ENCODE assay signal across 2 cellular contexts in the genomic region with DNA sequence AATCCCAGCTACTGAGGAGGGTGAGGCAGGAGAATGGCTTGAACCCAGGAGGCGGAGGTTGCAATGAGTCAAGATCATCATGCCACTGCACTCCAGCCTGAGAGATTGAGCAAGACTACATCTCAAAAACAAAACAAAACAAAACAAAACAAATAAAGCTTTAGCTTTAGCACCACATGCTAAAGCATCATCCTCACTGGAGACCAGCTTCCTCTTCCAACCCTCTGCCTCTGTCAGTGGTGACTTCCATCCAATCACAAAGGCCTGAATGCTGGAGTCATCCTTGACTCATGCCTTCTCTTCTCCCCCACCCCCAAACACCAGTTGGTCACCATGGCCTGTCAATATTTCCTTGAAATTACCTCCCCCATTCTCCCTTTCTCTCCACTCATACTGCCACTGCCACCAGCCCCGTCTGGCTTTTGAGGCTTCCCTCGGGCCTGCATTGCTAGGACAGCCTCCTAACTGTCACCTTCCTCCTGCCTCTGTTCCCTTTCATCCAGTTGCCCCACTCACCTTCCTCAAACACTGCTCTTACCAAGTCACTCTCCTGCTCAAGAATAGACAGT.
A peak's percentile ranks its signal among the peaks of the same experiment; 100 is the strongest.
TF ChIP-seq lines count a peak whose summit lies in the region.

No MANE protein-coding gene starts in this region.

TF ChIP-seq in HEK293, 187 proteins besides CTCF, POLR2A, EP300 and RAD21 (continued from another document):
- TF ChIP-seq, protein P1, sequence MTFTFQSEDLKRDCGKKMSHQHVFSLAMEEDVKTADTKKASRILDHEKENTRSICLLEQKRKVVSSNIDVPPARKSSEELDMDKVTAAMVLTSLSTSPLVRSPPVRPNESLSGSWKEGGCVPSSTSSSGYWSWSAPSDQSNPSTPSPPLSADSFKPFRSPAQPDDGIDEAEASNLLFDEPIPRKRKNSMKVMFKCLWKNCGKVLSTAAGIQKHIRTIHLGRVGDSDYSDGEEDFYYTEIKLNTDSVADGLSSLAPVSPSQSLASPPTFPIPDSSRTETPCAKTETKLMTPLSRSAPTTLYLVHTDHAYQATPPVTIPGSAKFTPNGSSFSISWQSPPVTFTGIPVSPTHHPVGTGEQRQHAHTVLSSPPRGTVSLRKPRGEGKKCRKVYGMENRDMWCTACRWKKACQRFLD (tag by site-specific recombination; IDR thresholded peaks at IDR 0.05) = no peak
- TF ChIP-seq REPIN1 (tag by site-specific recombination; IDR thresholded peaks at IDR 0.05; ENCODE audit: low read depth) (no peak), SP2 (tag by site-specific recombination; IDR thresholded peaks at IDR 0.05) (peak; percentile 58), SCRT2 (tag by site-specific recombination; IDR thresholded peaks at IDR 0.05) (peak; percentile 93), PRDM1 (tag by site-specific recombination; IDR thresholded peaks at IDR 0.05) (peak; percentile 61), ZNF214 (tag by site-specific recombination; IDR thresholded peaks at IDR 0.05; ENCODE audit: borderline replicate concordance) (no peak), ZNF394 (tag by site-specific recombination; IDR thresholded peaks at IDR 0.05; ENCODE audit: borderline replicate concordance) (no peak)
- TF ChIP-seq, protein P2, sequence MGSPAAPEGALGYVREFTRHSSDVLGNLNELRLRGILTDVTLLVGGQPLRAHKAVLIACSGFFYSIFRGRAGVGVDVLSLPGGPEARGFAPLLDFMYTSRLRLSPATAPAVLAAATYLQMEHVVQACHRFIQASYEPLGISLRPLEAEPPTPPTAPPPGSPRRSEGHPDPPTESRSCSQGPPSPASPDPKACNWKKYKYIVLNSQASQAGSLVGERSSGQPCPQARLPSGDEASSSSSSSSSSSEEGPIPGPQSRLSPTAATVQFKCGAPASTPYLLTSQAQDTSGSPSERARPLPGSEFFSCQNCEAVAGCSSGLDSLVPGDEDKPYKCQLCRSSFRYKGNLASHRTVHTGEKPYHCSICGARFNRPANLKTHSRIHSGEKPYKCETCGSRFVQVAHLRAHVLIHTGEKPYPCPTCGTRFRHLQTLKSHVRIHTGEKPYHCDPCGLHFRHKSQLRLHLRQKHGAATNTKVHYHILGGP (tag by site-specific recombination; IDR thresholded peaks at IDR 0.05) = 0 out of 2 replicates have a peak, but pooled peaks have one; percentile 7
- TF ChIP-seq, protein P3, sequence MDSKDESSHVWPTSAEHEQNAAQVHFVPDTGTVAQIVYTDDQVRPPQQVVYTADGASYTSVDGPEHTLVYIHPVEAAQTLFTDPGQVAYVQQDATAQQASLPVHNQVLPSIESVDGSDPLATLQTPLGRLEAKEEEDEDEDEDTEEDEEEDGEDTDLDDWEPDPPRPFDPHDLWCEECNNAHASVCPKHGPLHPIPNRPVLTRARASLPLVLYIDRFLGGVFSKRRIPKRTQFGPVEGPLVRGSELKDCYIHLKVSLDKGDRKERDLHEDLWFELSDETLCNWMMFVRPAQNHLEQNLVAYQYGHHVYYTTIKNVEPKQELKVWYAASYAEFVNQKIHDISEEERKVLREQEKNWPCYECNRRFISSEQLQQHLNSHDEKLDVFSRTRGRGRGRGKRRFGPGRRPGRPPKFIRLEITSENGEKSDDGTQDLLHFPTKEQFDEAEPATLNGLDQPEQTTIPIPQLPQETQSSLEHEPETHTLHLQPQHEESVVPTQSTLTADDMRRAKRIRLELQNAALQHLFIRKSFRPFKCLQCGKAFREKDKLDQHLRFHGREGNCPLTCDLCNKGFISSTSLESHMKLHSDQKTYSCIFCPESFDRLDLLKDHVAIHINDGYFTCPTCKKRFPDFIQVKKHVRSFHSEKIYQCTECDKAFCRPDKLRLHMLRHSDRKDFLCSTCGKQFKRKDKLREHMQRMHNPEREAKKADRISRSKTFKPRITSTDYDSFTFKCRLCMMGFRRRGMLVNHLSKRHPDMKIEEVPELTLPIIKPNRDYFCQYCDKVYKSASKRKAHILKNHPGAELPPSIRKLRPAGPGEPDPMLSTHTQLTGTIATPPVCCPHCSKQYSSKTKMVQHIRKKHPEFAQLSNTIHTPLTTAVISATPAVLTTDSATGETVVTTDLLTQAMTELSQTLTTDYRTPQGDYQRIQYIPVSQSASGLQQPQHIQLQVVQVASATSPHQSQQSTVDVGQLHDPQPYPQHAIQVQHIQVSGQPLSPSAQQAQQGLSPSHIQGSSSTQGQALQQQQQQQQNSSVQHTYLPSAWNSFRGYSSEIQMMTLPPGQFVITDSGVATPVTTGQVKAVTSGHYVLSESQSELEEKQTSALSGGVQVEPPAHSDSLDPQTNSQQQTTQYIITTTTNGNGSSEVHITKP (tag by site-specific recombination; IDR thresholded peaks at IDR 0.05) = peak; percentile 80
- TF ChIP-seq, protein P4, sequence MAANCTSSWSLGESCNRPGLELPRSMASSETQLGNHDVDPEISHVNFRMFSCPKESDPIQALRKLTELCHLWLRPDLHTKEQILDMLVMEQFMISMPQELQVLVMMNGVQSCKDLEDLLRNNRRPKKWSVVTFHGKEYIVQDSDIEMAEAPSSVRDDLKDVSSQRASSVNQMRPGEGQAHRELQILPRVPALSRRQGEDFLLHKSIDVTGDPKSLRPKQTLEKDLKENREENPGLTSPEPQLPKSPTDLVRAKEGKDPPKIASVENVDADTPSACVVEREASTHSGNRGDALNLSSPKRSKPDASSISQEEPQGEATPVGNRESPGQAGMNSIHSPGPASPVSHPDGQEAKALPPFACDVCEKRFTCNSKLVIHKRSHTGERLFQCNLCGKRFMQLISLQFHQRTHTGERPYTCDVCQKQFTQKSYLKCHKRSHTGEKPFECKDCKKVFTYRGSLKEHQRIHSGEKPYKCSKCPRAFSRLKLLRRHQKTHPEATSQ (tag by site-specific recombination; IDR thresholded peaks at IDR 0.05) = no peak
TF ChIP-seq in HEK293: peak in this region for 7.

TF ChIP-seq in WTC11, 78 proteins besides CTCF, POLR2A, EP300 and RAD21 (continued from another document):
- no peak for TF ChIP-seq NR1H2 (CRISPR knock-in tag; IDR thresholded peaks at IDR 0.05)
- TF ChIP-seq, protein P5, sequence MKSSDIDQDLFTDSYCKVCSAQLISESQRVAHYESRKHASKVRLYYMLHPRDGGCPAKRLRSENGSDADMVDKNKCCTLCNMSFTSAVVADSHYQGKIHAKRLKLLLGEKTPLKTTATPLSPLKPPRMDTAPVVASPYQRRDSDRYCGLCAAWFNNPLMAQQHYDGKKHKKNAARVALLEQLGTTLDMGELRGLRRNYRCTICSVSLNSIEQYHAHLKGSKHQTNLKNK (CRISPR knock-in tag; IDR thresholded peaks at IDR 0.05) = no peak
